ENCODE assay signal across 8 cellular contexts in the genomic region with DNA sequence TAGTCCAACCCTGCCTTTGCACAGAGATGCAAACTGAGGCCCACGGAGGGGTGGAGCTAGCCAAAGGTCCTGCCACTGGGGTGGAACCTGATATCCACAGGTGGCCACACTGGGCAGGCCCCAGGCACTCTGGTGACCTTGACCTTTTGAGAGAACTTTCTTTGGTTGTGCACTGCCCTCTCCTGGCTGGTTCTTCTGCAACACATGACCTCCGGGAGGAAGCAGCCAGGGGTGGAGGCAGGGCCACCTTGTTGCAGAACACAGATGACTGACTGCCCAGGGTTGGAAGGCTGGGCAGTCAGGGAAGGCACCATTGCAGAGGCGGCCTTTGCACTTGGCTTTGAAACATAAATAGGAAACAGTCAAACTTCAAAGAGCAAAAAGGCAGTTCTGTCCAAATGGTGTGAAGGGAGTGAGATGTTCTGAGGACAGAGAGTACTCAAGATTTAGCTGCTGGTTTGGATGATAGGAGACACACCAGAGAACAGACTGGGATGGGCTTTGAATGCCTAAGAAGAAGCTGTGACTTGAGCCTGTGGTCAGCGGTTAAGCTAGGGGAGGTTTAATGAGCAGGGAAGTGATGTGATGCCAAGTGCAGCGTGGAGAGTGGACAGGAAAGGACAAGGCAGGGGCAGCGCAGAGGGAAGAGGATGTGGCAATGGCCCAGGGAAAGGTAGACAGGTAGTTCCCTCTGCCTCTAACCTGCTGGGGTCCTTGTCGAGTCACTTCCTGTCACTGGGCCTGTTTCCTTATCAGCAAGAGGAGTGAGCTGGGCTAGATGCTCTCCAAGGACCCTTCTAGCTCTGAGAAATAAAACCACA. TPM values are rescaled to one million over a fixed set of nuclear protein-coding genes. Genes with fewer than 3 reads are reported as not detected.
DNase-seq lines count a peak whose midpoint lies in the region; ATAC-seq and TF ChIP-seq lines count a peak whose summit lies in the region.

No MANE protein-coding gene starts in this region.

- H3K4me3 ChIP-seq in CD8-positive, alpha-beta T cell (ENCODE audit: low read depth, low read length) = no peak overlapping the region
- no peak overlapping the region for H3K4me3 ChIP-seq in upper lobe of right lung

- peaks cover 14% of the 10 kb centered on the region for H3K4me1 ChIP-seq in CD8-positive, alpha-beta T cell (ENCODE audit: insufficient read depth, low read length)
- H3K4me1 ChIP-seq in upper lobe of right lung = no peaks in the 10 kb centered on the region

- peaks cover 14% of the 10 kb centered on the region for H3K4me1 Mint-ChIP-seq in CD8-positive, alpha-beta T cell (ENCODE audit: low read depth)

- H3K4me3 Mint-ChIP-seq in CD8-positive, alpha-beta T cell = no peak overlapping the region

- H3K27me3 Mint-ChIP-seq in CD8-positive, alpha-beta T cell (ENCODE audit: low read depth) = no peaks in the 10 kb centered on the region

- TF ChIP-seq CTCF in CD8-positive, alpha-beta T cell (IDR thresholded peaks at IDR 0.05) = peak; percentile 27
- peak; percentile 61 for TF ChIP-seq CTCF in upper lobe of right lung (IDR thresholded peaks at IDR 0.05)

- CTCF ChIA-PET in CD8-positive, alpha-beta T cell (lab: Charles Lee) = interaction anchor here (0.9 to 3.8 kb wide), 11 partner anchors 9 to 320 kb away, joined by 3 to 17 read pairs (median 4); a partner anchor contains a TSS

- H3K27ac Mint-ChIP-seq in CD8-positive, alpha-beta T cell = peak overlapping the region; percentile 58

- ATAC-seq in CD8-positive, alpha-beta T cell = peak; percentile 62
- ATAC-seq in GM19035 (IDR thresholded peaks at IDR 0.05; ENCODE audit: unreplicated experiment) (peak; percentile 95), HG03159 (IDR thresholded peaks at IDR 0.05; ENCODE audit: unreplicated experiment) (peak; percentile 87), upper lobe of right lung (peak; percentile 92)

- POLR2A ChIA-PET in CD8-positive, alpha-beta T cell (lab: Charles Lee) = interaction anchor here (0.6 to 0.9 kb wide), 2 partner anchors 99 kb away, joined by 3 to 4 read pairs; a partner anchor contains a TSS

- no peaks in the 10 kb centered on the region for H3K27me3 ChIP-seq in CD8-positive, alpha-beta T cell (ENCODE audit: insufficient read depth, low read length)
- H3K27me3 ChIP-seq in upper lobe of right lung = no peaks in the 10 kb centered on the region

- no peaks in the 10 kb centered on the region for H3K9me3 ChIP-seq in CD8-positive, alpha-beta T cell (ENCODE audit: low read length)
- no peaks in the 10 kb centered on the region for H3K9me3 ChIP-seq in upper lobe of right lung

- no peak overlapping the region for H3K27ac ChIP-seq in CD8-positive, alpha-beta T cell (ENCODE audit: low read depth, low read length)
- no peak overlapping the region for H3K27ac ChIP-seq in upper lobe of right lung

- intact Hi-C loops in CD8-positive, alpha-beta T cell (cut with DNase I, micrococcal nuclease) = loop anchor here (10.0 kb wide), 3 partner anchors 196 to 804 kb away; a partner anchor contains a TSS
- intact Hi-C loops in upper lobe of right lung (cut with DNase I) = loop anchor here (10.0 kb wide), 1 partner anchor 76 kb away; no protein-coding TSS in a partner anchor

- H3K36me3 Mint-ChIP-seq in CD8-positive, alpha-beta T cell = no peaks in the 10 kb centered on the region

- no peaks in the 10 kb centered on the region for H3K36me3 ChIP-seq in CD8-positive, alpha-beta T cell (ENCODE audit: insufficient read depth, low read length)
- H3K36me3 ChIP-seq in upper lobe of right lung = no peaks in the 10 kb centered on the region

- peak in 6 of 7 experiments; percentile 5 to 53 (median 30) for DNase-seq in CD8-positive, alpha-beta T cell
- peak; percentile 83 for DNase-seq in OCI-M1 (lab: John Stamatoyannopoulos, UW)
- peak; percentile 28 for DNase-seq in activated effector memory CD4-positive, alpha-beta T cell treated with Interleukin-2 at 50 U/mL for 16 hours
- peak; percentile 52 for DNase-seq in foreskin melanocyte
- peak; percentile 22 for DNase-seq in non-pigmented ciliary epithelial cell (ENCODE audit: low read depth)
- DNase-seq in upper lobe of right lung = peak; percentile 80

- no peaks in the 10 kb centered on the region for H3K9me3 Mint-ChIP-seq in CD8-positive, alpha-beta T cell

RNA-seq across cellular contexts. Expression of a gene that starts 6.8 kb away (rescaled TPM):
- total RNA-seq in CD8-positive, alpha-beta T cell = 10 to 100 TPM; 36.5 to 38.7 TPM
- 31.1 TPM for total RNA-seq in upper lobe of right lung

RNA-seq across cellular contexts. Expression of a gene that starts 48.0 kb away (rescaled TPM):
- under 1 TPM; 0.14 to 0.61 TPM for total RNA-seq in CD8-positive, alpha-beta T cell
- 4.0 TPM for total RNA-seq in upper lobe of right lung

Comparison
In these comparisons a context has a peak if more than half of its experiments do, and no peak if none do; other contexts are left out.
1. DNase-seq: peak in every context shown above with its lines; median percentile 83 in OCI-M1; 80 in upper lobe of right lung; 52 in foreskin melanocyte; 30 in CD8-positive, alpha-beta T cell; 28 in activated effector memory CD4-positive, alpha-beta T cell treated with Interleukin-2 at 50 U/mL for 16 hours; 22 in non-pigmented ciliary epithelial cell.